ENCODE assay signal across 8 cellular contexts in genomic region chr11:112073941-112074811, GRCh38. TPM values are rescaled to one million over a fixed set of nuclear protein-coding genes. Genes with fewer than 3 reads are reported as not detected.
DNase-seq lines count a peak whose midpoint lies in the region; ATAC-seq and TF ChIP-seq lines count a peak whose summit lies in the region.

Gene NKAPD1 (plus strand): TSS chr11:112074299. CDS start chr11:112075575, 1,276 bp downstream.
Gene PIH1D2 (minus strand): TSS chr11:112074017. CDS start chr11:112073174, 843 bp downstream.

- H3K27ac ChIP-seq in cardiac muscle cell (peak within 1 kb of the TSS; percentile 97), parathyroid adenoma (peak within 1 kb of the TSS; percentile 75), tibial artery (peak within 1 kb of the TSS; percentile 82 to 95)

- H3K36me3 ChIP-seq in cardiac muscle cell: peaks cover 25% of the 10 kb centered on the region
- H3K36me3 ChIP-seq in parathyroid adenoma (ENCODE audit: control insufficient read depth, insufficient read depth, low read length): no peaks in the 10 kb centered on the region
- peaks cover 24 to 31% (median 26%) of the 10 kb centered on the region in 3 donors for H3K36me3 ChIP-seq in tibial artery

- TF ChIP-seq CTCF in GM10248 (IDR thresholded peaks at IDR 0.05; ENCODE audit: control extremely low read depth, extremely low read depth, low read depth, missing control alignments) (no peak), cardiac muscle cell (IDR thresholded peaks at IDR 0.05; ENCODE audit: low read depth, low read length) (peak; percentile 4), parathyroid adenoma (IDR thresholded peaks at IDR 0.05) (no peak), tibial artery (IDR thresholded peaks at IDR 0.05) (peak; percentile 7 to 13)

- H3K36me3 Mint-ChIP-seq in activated naive CD8-positive, alpha-beta T cell treated with anti-CD3 and anti-CD28 coated beads, Interleukin-2, amount 10 ng/mL, durations not matched to agents 7 days and 5 days: peaks cover 8% of the 10 kb centered on the region

- peaks cover 14% of the 10 kb centered on the region for H3K27me3 Mint-ChIP-seq in activated naive CD8-positive, alpha-beta T cell treated with anti-CD3 and anti-CD28 coated beads, Interleukin-2, amount 10 ng/mL, durations not matched to agents 7 days and 5 days

- intact Hi-C loops in tibial artery (cut with DNase I; ENCODE audit: low total_unique reads): loop anchor here (10.0 kb wide), 2 partner anchors 99 to 139 kb away; partner anchors contain the start of gene DIXDC1

- DNase-seq in GM10248 (ENCODE audit: extremely low spot score): peak; percentile 80
- peak; percentile 93 for DNase-seq in NCI-H1092 (lab: John Stamatoyannopoulos, UW)
- DNase-seq in SKM-1 (lab: John Stamatoyannopoulos, UW; ENCODE audit: unreplicated experiment): peak; percentile 61
- peak; percentile 78 for DNase-seq in activated naive CD8-positive, alpha-beta T cell treated with anti-CD3 and anti-CD28 coated beads, Interleukin-2, amount 10 ng/mL, durations not matched to agents 7 days and 5 days
- peak; percentile 90 to 94 for DNase-seq in cardiac muscle cell (ENCODE audit: low read depth in 1 of 2, low spot score in 1 of 2)
- DNase-seq in tibial artery: peak; percentile 84 to 91

- H3K4me3 ChIP-seq in cardiac muscle cell (peak within 1 kb of the TSS; percentile 86), parathyroid adenoma (ENCODE audit: low read depth, low read length) (peak within 1 kb of the TSS; percentile 85), tibial artery (peak within 1 kb of the TSS; percentile 77 to 93)

- CTCF ChIA-PET in GM10248 (lab: Yijun Ruan, JAX): interaction anchor here (1.2 to 1.8 kb wide), 2 partner anchors 10 to 92 kb away, joined by 4 to 5 read pairs; no protein-coding TSS in a partner anchor

- H2AFZ ChIP-seq in parathyroid adenoma: peak within 1 kb of the TSS; percentile 92

- peak within 1 kb of the TSS; percentile 81 for H3K4me2 ChIP-seq in parathyroid adenoma (ENCODE audit: low read length)

- peaks cover 22% of the 10 kb centered on the region for H3K4me1 Mint-ChIP-seq in activated naive CD8-positive, alpha-beta T cell treated with anti-CD3 and anti-CD28 coated beads, Interleukin-2, amount 10 ng/mL, durations not matched to agents 7 days and 5 days

- peaks cover 4% of the 10 kb centered on the region for H3K79me2 ChIP-seq in parathyroid adenoma

- peak within 1 kb of the TSS; percentile 76 for H3K9ac ChIP-seq in parathyroid adenoma

- H3K4me1 ChIP-seq in cardiac muscle cell (ENCODE audit: low read depth) (no peaks in the 10 kb centered on the region), parathyroid adenoma (no peaks in the 10 kb centered on the region), tibial artery (peaks cover 0 to 21% (median 14%) of the 10 kb centered on the region in 4 donors)

- POLR2A ChIA-PET in GM10248 (lab: Yijun Ruan, JAX): no interaction called here
- POLR2A ChIA-PET in activated naive CD8-positive, alpha-beta T cell treated with anti-CD3 and anti-CD28 coated beads, Interleukin-2, amount 10 ng/mL, durations not matched to agents 7 days and 5 days (lab: Charles Lee): interaction anchor here (0.8 to 1.4 kb wide), 4 partner anchors 9 to 148 kb away, joined by 3 to 7 read pairs (median 5); partner anchors contain the start of genes SDHD and TIMM8B

- H3K27ac Mint-ChIP-seq in activated naive CD8-positive, alpha-beta T cell treated with anti-CD3 and anti-CD28 coated beads, Interleukin-2, amount 10 ng/mL, durations not matched to agents 7 days and 5 days: peak within 1 kb of the TSS; percentile 95

- ATAC-seq in HG02588 (IDR thresholded peaks at IDR 0.05; ENCODE audit: unreplicated experiment): peak; percentile 90
- peak; percentile 79 for ATAC-seq in activated naive CD8-positive, alpha-beta T cell treated with anti-CD3 and anti-CD28 coated beads, Interleukin-2, amount 10 ng/mL, durations not matched to agents 7 days and 5 days (ENCODE audit: low read depth)

- H3K27me3 ChIP-seq in cardiac muscle cell (no peaks in the 10 kb centered on the region), parathyroid adenoma (ENCODE audit: control insufficient read depth, insufficient read depth, low read length) (no peaks in the 10 kb centered on the region), tibial artery (no peaks in the 10 kb centered on the region)

- peak within 1 kb of the TSS; percentile 93 for H3K4me3 Mint-ChIP-seq in activated naive CD8-positive, alpha-beta T cell treated with anti-CD3 and anti-CD28 coated beads, Interleukin-2, amount 10 ng/mL, durations not matched to agents 7 days and 5 days

- no peaks in the 10 kb centered on the region for H3K9me3 Mint-ChIP-seq in activated naive CD8-positive, alpha-beta T cell treated with anti-CD3 and anti-CD28 coated beads, Interleukin-2, amount 10 ng/mL, durations not matched to agents 7 days and 5 days

- H3K9me3 ChIP-seq in cardiac muscle cell (ENCODE audit: low read depth) (no peaks in the 10 kb centered on the region), parathyroid adenoma (ENCODE audit: control insufficient read depth, low read length) (no peaks in the 10 kb centered on the region), tibial artery (no peaks in the 10 kb centered on the region)

RNA-seq across cellular contexts. Expression of gene NKAPD1, which starts in this region (rescaled TPM):
- 10 to 100 TPM; 21.5 to 22.7 TPM for total RNA-seq in activated naive CD8-positive, alpha-beta T cell treated with anti-CD3 and anti-CD28 coated beads, Interleukin-2, amount 10 ng/mL, durations not matched to agents 7 days and 5 days
- 15.0 and 19.6 TPM in 2 replicates for total RNA-seq in cardiac muscle cell
- 12.8 and 16.2 TPM in 2 replicates for polyA plus RNA-seq in cardiac muscle cell

RNA-seq across cellular contexts. Expression of gene PIH1D2, which starts in this region (rescaled TPM):
- total RNA-seq in activated naive CD8-positive, alpha-beta T cell treated with anti-CD3 and anti-CD28 coated beads, Interleukin-2, amount 10 ng/mL, durations not matched to agents 7 days and 5 days: under 1 TPM in 1 of 2 experiments, not detected in 1; 0.50 TPM
- total RNA-seq in cardiac muscle cell: 1.3 and 2.4 TPM in 2 replicates
- polyA plus RNA-seq in cardiac muscle cell: 0.36 and 5.9 TPM in 2 replicates

Comparison
In these comparisons a context has a peak if more than half of its experiments do, and no peak if none do; other contexts are left out.
1. Peak in every context shown above with its lines: DNase-seq, ATAC-seq, H3K4me3 ChIP-seq and H3K27ac ChIP-seq.
2. CTCF ChIP-seq: peak in cardiac muscle cell (single experiment) and tibial artery (2 of 2); none in GM10248 (single experiment) and parathyroid adenoma (single experiment).